8 cellular contexts compared by ENCODE assay signal in genomic region chr14:61355892-61356325, GRCh38. TPM values are rescaled to one million over a fixed set of nuclear protein-coding genes. Genes with fewer than 3 reads are reported as not detected.
A peak's percentile ranks its signal among the peaks of the same experiment; 100 is the strongest.
DNase-seq lines count a peak whose midpoint lies in the region; ATAC-seq, FAIRE-seq and TF ChIP-seq lines count a peak whose summit lies in the region.

No MANE protein-coding gene starts in this region.

- DNase-seq in DMS53 treated with DMSO at 0.1 percent for 48 hours (lab: John Stamatoyannopoulos, UW; ENCODE audit: unreplicated experiment): peak; percentile 78
- peak; percentile 46 for DNase-seq in RCC 7860 (ENCODE audit: low spot score)
- DNase-seq in T47D (ENCODE audit: low read depth in 1 of 2, low spot score in 1 of 2): peak; percentile 27 to 98
- DNase-seq in HepG2 (ENCODE audit: low spot score): peak; percentile 1
- DNase-seq in urothelium cell line (ENCODE audit: low spot score): peak; percentile 95
- DNase-seq in NCI-H146 (lab: John Stamatoyannopoulos, UW): no peak
- DNase-seq in NCI-H1436 treated with DMSO at 0.1 percent for 48 hours (lab: John Stamatoyannopoulos, UW): no peak
- DNase-seq in DMS79 treated with DMSO at 0.1 percent for 48 hours (lab: John Stamatoyannopoulos, UW): no peak

- POLR2A ChIA-PET in HepG2 (lab: Yijun Ruan, JAX): no interaction called here

- no peaks in the 10 kb centered on the region; a peak in 1 of 5 replicates for H3K27me3 ChIP-seq in HepG2 (ENCODE audit: control insufficient read depth in 1 of 2, insufficient read depth in 2 of 2, low read length in 2 of 2)

- no peaks in the 10 kb centered on the region for H3K36me3 ChIP-seq in HepG2 (replicated peaks in 1 of 2; ENCODE audit: control insufficient read depth in 1 of 2, insufficient read depth in 2 of 2, low read length in 2 of 2)

- intact Hi-C loops in HepG2 (cut with micrococcal nuclease; ENCODE audit: unreplicated experiment): no loop called here

- H3K4me1 ChIP-seq in HepG2 (ENCODE audit: insufficient read depth, low read length): no peaks in the 10 kb centered on the region

- in situ Hi-C loops in T47D (cut with HindIII; ENCODE audit: low pct_unique_long_range_greater_than_20kb, low sequenced_read_pairs) (no loop called here), HepG2 (cut with HindIII; ENCODE audit: extremely low pct_ligation_motif_present, low pct_unique_long_range_greater_than_20kb) (no loop called here)

- no peak overlapping the region for H3K4me3 ChIP-seq in HepG2 (replicated peaks in 1 of 3; ENCODE audit: insufficient read depth in 1 of 3, low read depth in 2 of 3, low read length in 3 of 3)

- no peak overlapping the region for H2AFZ ChIP-seq in HepG2 (ENCODE audit: low read length)

- TF ChIP-seq POLR2A in HepG2 (IDR thresholded peaks at IDR 0.05; ENCODE audit: insufficient read depth in 1 of 2, low read depth in 2 of 2, low read length in 2 of 2): no peak

- no peak overlapping the region for H3K27ac ChIP-seq in HepG2 (ENCODE audit: extremely low read length, insufficient read depth, low read length)

- no peaks in the 10 kb centered on the region for H3K79me2 ChIP-seq in HepG2 (ENCODE audit: insufficient read depth, low read length)

- no peak for ATAC-seq in HepG2

- CTCF ChIA-PET in HepG2 (lab: Yijun Ruan, JAX; ENCODE audit: low intra/inter-chr PET ratio, low total read pairs): no interaction called here

- FAIRE-seq in RCC 7860 (lab: Jason Lieb, UNC) (no peak), HepG2 (lab: Jason Lieb, UNC) (no peak), urothelium cell line (lab: Jason Lieb, UNC) (peak; percentile 99)

- TF ChIP-seq EP300 in HepG2 (IDR thresholded peaks at IDR 0.05; ENCODE audit: low read depth in 2 of 2, low read length in 2 of 2): no peak
- TF ChIP-seq EP300 in HepG2 (CRISPR knock-in tag; IDR thresholded peaks at IDR 0.05; ENCODE audit: borderline replicate concordance): no peak

- no peaks in the 10 kb centered on the region for H4K20me1 ChIP-seq in HepG2 (ENCODE audit: insufficient read depth, low read length)

- WGBS in HepG2 (ENCODE audit: low lambda C conversion rate): 38% methylated on average over 6 of the region's 6 CpGs

- no TSS peak for BruUV-seq in HepG2 (replicated peaks; lab: Mats Ljungman, UMichigan)

- H3K4me2 ChIP-seq in HepG2 (ENCODE audit: low read depth, low read length): no peak overlapping the region

- H3K9ac ChIP-seq in HepG2 (ENCODE audit: insufficient read depth, low read depth, low read length): no peak overlapping the region

- H3K9me3 ChIP-seq in HepG2 (ENCODE audit: low read length): no peaks in the 10 kb centered on the region

- no peak for TF ChIP-seq CTCF in HepG2 (CRISPR knock-in tag; IDR thresholded peaks at IDR 0.05)

- no peak for TF ChIP-seq RAD21 in HepG2 (CRISPR knock-in tag; IDR thresholded peaks at IDR 0.05)

TF ChIP-seq in HepG2, 621 proteins besides CTCF, POLR2A, EP300 and RAD21:
- no peak for TF ChIP-seq ZFX (CRISPR knock-in tag; IDR thresholded peaks at IDR 0.05; ENCODE audit: low read depth)
- no peak for TF ChIP-seq ZNF713 (CRISPR knock-in tag; IDR thresholded peaks at IDR 0.05)
- no peak for TF ChIP-seq MED1 (CRISPR knock-in tag; IDR thresholded peaks at IDR 0.05)
- TF ChIP-seq CENPBD1 (CRISPR knock-in tag; IDR thresholded peaks at IDR 0.05; ENCODE audit: borderline replicate concordance, low read depth): no peak
- TF ChIP-seq ZNF382 (CRISPR knock-in tag; IDR thresholded peaks at IDR 0.05; ENCODE audit: borderline replicate concordance): no peak
- no peak for TF ChIP-seq MTA3 (CRISPR knock-in tag; IDR thresholded peaks at IDR 0.05)
- TF ChIP-seq SMC3 (IDR thresholded peaks at IDR 0.05; ENCODE audit: low read length): no peak

RNA-seq across cellular contexts. Expression of gene PRKCH, which starts 34.5 kb away (rescaled TPM):
- 1.3 and 1.9 TPM in 2 replicates for total RNA-seq in HepG2 (2016; rRNA removed; fragmentation: Illumina TruSeq; extraction: Trizol)
- 0.40 and 0.44 TPM in 2 replicates for total RNA-seq in HepG2 (2016; cell fraction: cytosol; rRNA removed; fragmentation: Illumina TruSeq; extraction: Trizol; ENCODE audit: low read depth)
- 1.0 and 1.8 TPM in 2 replicates for total RNA-seq in HepG2 (2016; cell fraction: insoluble cytoplasmic fraction; rRNA removed; fragmentation: Illumina TruSeq; extraction: Trizol)
- 0.93 and 1.4 TPM in 2 replicates for total RNA-seq in HepG2 (2016; cell fraction: membrane; rRNA removed; fragmentation: Illumina TruSeq; extraction: Trizol)
- total RNA-seq in HepG2 (2016; cell fraction: nucleus; rRNA removed; fragmentation: Illumina TruSeq; extraction: Trizol): 2.2 and 3.9 TPM in 2 replicates
- 0.47 and 0.48 TPM in 2 replicates for polyA plus RNA-seq in HepG2 (2011; rRNA removed)
- polyA plus RNA-seq in HepG2 (2011; cell fraction: cytosol; rRNA removed): 0.31 and 0.72 TPM in 2 replicates
- polyA plus RNA-seq in HepG2 (2011; cell fraction: nucleus; rRNA removed): 0.48 and 0.74 TPM in 2 replicates
- 0.24 and 1.3 TPM in 2 replicates for polyA plus RNA-seq in HepG2 (2012)
- 0.06 and 0.10 TPM in 2 replicates for polyA plus RNA-seq in HepG2 (2016; cell fraction: cytosol; fragmentation: Illumina TruSeq; extraction: Trizol; ENCODE audit: low read depth)
- polyA plus RNA-seq in HepG2 (2016; cell fraction: insoluble cytoplasmic fraction; fragmentation: Illumina TruSeq; extraction: Trizol; ENCODE audit: low read depth): 0.99 and 1.9 TPM in 2 replicates
- 0.19 and 0.48 TPM in 2 replicates for polyA plus RNA-seq in HepG2 (2016; cell fraction: membrane; fragmentation: Illumina TruSeq; extraction: Trizol; ENCODE audit: low read depth)
- 0.91 and 1.4 TPM in 2 replicates for polyA plus RNA-seq in HepG2 (2016; cell fraction: nucleus; fragmentation: Illumina TruSeq; extraction: Trizol; ENCODE audit: insufficient read depth, low read depth)
- polyA minus RNA-seq in HepG2 (2011; rRNA and poly(A)+ RNA removed; ENCODE audit: low replicate concordance): 1.9 and 3.2 TPM in 2 replicates
- 1.7 TPM in 1 of 2 replicates, not detected in the other for polyA minus RNA-seq in HepG2 (2011; cell fraction: cytosol; rRNA and poly(A)+ RNA removed)
- polyA minus RNA-seq in HepG2 (2011; cell fraction: nucleus; rRNA and poly(A)+ RNA removed): 1.2 and 1.3 TPM in 2 replicates

Comparison
In these comparisons a context has a peak if more than half of its experiments do, and no peak if none do; other contexts are left out.
1. DNase-seq: peak in DMS53 treated with DMSO at 0.1 percent for 48 hours (single experiment), RCC 7860 (single experiment), T47D (2 of 2), HepG2 (single experiment) and urothelium cell line (single experiment); none in NCI-H146 (single experiment), NCI-H1436 treated with DMSO at 0.1 percent for 48 hours (single experiment) and DMS79 treated with DMSO at 0.1 percent for 48 hours (single experiment).